Comparison of ENCODE assay signal across 2 cellular contexts in genomic region chr16:89359296-89360147, GRCh38.
TF ChIP-seq lines count a peak whose summit lies in the region.

No MANE protein-coding gene starts in this region.

TF ChIP-seq in liver, 16 proteins besides CTCF, POLR2A, EP300 and RAD21 (continued from another document):
- no peak for TF ChIP-seq ZBTB33 (IDR thresholded peaks at IDR 0.05)
- peak; percentile 23 for TF ChIP-seq NR2F2 (IDR thresholded peaks at IDR 0.05)
- TF ChIP-seq REST (IDR thresholded peaks at IDR 0.05), result no peak
- TF ChIP-seq YY1 (IDR thresholded peaks at IDR 0.05), result peak; percentile 42

TF ChIP-seq in HepG2, 621 proteins besides CTCF, POLR2A, EP300 and RAD21 (continued from another document):
- TF ChIP-seq CEBPZ (IDR thresholded peaks at IDR 0.05; ENCODE audit: low read length) (no peak), SNAPC4 (CRISPR knock-in tag; IDR thresholded peaks at IDR 0.05) (no peak), HOXD1 (CRISPR knock-in tag; IDR thresholded peaks at IDR 0.05) (no peak), ZBED4 (CRISPR knock-in tag; IDR thresholded peaks at IDR 0.05; ENCODE audit: borderline replicate concordance) (no peak), SKI (IDR thresholded peaks at IDR 0.05; ENCODE audit: partially characterized antibody) (no peak), RAD51 (IDR thresholded peaks at IDR 0.05; ENCODE audit: borderline replicate concordance) (no peak), ZSCAN12 (CRISPR knock-in tag; IDR thresholded peaks at IDR 0.05) (no peak), ZNF124 (CRISPR knock-in tag; IDR thresholded peaks at IDR 0.05) (no peak), ZNF468 (CRISPR knock-in tag; IDR thresholded peaks at IDR 0.05) (no peak), ZNF205 (CRISPR knock-in tag; IDR thresholded peaks at IDR 0.05) (no peak), U2AF1 (optimal IDR thresholded peaks at IDR 0.05; ENCODE audit: low read depth, low read length) (no peak), ZNF724P (CRISPR knock-in tag; IDR thresholded peaks at IDR 0.05; ENCODE audit: borderline replicate concordance) (no peak), TOPORS (CRISPR knock-in tag; IDR thresholded peaks at IDR 0.05) (no peak), TCF7L2 (IDR thresholded peaks at IDR 0.05; ENCODE audit: low read depth, low read length) (no peak), RFXAP (CRISPR knock-in tag; IDR thresholded peaks at IDR 0.05; ENCODE audit: borderline replicate concordance) (no peak)
